21 cellular contexts compared by ENCODE assay signal in the genomic region with DNA sequence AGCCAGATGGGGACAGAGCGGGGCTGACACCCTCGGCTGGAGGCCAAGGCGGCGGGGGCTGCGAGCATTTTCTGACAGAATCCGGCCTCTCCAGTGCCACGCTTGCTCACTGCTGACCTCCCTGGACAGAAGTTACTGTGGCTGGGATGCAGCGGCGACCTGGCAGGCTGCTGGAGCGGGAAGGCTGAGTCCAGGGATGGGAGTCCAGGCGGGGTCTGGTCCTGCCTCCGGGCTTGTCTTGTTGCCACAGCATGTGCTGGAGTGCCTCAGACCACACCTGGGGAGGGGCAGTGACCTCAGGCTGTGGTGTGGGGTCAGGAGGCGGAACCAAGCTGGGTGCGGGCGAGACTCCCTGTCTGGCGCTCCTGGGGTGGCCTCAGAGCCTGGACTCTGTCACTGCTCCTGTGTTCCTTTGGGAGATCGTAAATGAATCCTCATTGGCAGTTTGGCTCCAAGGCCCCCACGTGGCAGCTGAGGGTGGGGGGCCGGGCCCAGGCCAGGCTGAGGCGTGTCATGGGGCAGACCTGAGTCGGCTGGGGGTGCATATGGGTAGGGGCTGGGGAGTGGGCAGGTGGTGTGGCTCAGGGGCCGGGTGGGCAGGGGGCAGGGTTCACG. TPM values are rescaled to one million over a fixed set of nuclear protein-coding genes. Genes with fewer than 3 reads are reported as not detected.
DNase-seq lines count a peak whose midpoint lies in the region; ATAC-seq, FAIRE-seq and TF ChIP-seq lines count a peak whose summit lies in the region.
"Had no signal": no experiment of that assay in that cellular context is flagged by ENCODE, and none has a peak within 500 bp of the region (broad histone marks: within the 10 kb centered on the region; RNA-seq: fewer than 3 reads in every experiment).

No MANE protein-coding gene starts in this region.

- TF ChIP-seq EP300 in sigmoid colon (IDR thresholded peaks at IDR 0.05) = no peak

- H3K4me1 ChIP-seq in SJCRH30 = peaks cover 12% of the 10 kb centered on the region
- peaks cover 5 to 16% of the 10 kb centered on the region in 2 donors for H3K4me1 ChIP-seq in kidney (ENCODE audit: control insufficient read depth in 1 of 2, insufficient read depth in 1 of 2, low read depth in 1 of 2, low read length in 2 of 2)
- H3K4me1 ChIP-seq in sigmoid colon = peaks cover 0 to 74% (median 71%) of the 10 kb centered on the region in 4 donors

- H3K36me3 ChIP-seq in SJCRH30 = no peaks in the 10 kb centered on the region
- H3K36me3 ChIP-seq in kidney (ENCODE audit: control insufficient read depth in 1 of 2, insufficient read depth in 2 of 2, low read length in 2 of 2) = peaks cover 0 to 2% of the 10 kb centered on the region in 2 donors
- peaks cover 0 to 8% (median 0%) of the 10 kb centered on the region in 4 donors for H3K36me3 ChIP-seq in sigmoid colon
- H3K36me3 ChIP-seq: BLaER1 had no signal

- DNase-seq in CMK (ENCODE audit: low read depth) = peak; percentile 29
- DNase-seq in SJCRH30 = peak; percentile 43 to 50
- DNase-seq in kidney = peak; percentile 85
- DNase-seq in sigmoid colon = peak; percentile 82
- no peak for DNase-seq in immature natural killer cell
- DNase-seq in NCI-H345 (lab: John Stamatoyannopoulos, UW) = no peak
- DNase-seq in foreskin melanocyte = no peak
- DNase-seq: activated CD4-positive, alpha-beta T cell treated with anti-CD3 and anti-CD28 coated beads, Interleukin-2, amount 50 U/mL, for 4 hours; amniotic stem cell; caudate nucleus; NCI-H1048; NCI-H2029 treated with DMSO at 0.1 percent for 48 hours; NCI-H446 treated with DMSO at 0.1 percent for 48 hours; stimulated activated CD4-positive, alpha-beta T cell treated with anti-CD3 and anti-CD28 coated beads, Interleukin-2, amount 100 ng/mL, for 24 hours; stimulated activated naive CD8-positive, alpha-beta T cell treated with anti-CD3 and anti-CD28 coated beads, Interleukin-15, amount 100 ng/mL, for 72 hours had no signal

- H3K27me3 ChIP-seq in SJCRH30 (no peaks in the 10 kb centered on the region), sigmoid colon (no peaks in the 10 kb centered on the region)

- H3K4me1 Mint-ChIP-seq in immature natural killer cell = peaks cover 0 to 12% of the 10 kb centered on the region in 2 donors

- H3K9me3 Mint-ChIP-seq in immature natural killer cell = no peaks in the 10 kb centered on the region
- H3K9me3 Mint-ChIP-seq: stimulated activated naive CD8-positive, alpha-beta T cell treated with anti-CD3 and anti-CD28 coated beads, Interleukin-15, amount 100 ng/mL, for 72 hours; T-helper 1 cell treated with Interleukin-12 subunit alpha and Interleukin-12 subunit beta and Interleukin-4 antibody, amounts not matched to agents 30 μg/mL and 1 μg/mL, for 36 hours had no signal

- intact Hi-C loops in kidney (cut with DNase I) (no loop called here), sigmoid colon (cut with DNase I) (loop anchor here (5.0 kb wide), 2 partner anchors 73 to 207 kb away; a partner anchor contains a TSS)

- no peak for FAIRE-seq in kidney (lab: Jason Lieb, UNC)
- FAIRE-seq: A549 had no signal

- H3K9me3 ChIP-seq in SJCRH30 (replicated peaks) (no peaks in the 10 kb centered on the region), kidney (ENCODE audit: control insufficient read depth in 1 of 2, low read length in 2 of 2) (no peaks in the 10 kb centered on the region), sigmoid colon (no peaks in the 10 kb centered on the region)
- H3K9me3 ChIP-seq: A549, esophagus muscularis mucosa had no signal

- TF ChIP-seq CTCF in kidney (IDR thresholded peaks at IDR 0.05; ENCODE audit: borderline replicate concordance, extremely low read depth, insufficient read depth) (no peak), sigmoid colon (IDR thresholded peaks at IDR 0.05) (no peak)

- H3K36me3 Mint-ChIP-seq in immature natural killer cell = no peaks in the 10 kb centered on the region

- 71 to 86% methylated on average over 23 of the region's 23 CpGs for WGBS in sigmoid colon, 2 donors

- H3K4me3 ChIP-seq in SJCRH30 (peak overlapping the region; percentile 46), kidney (ENCODE audit: low read length in 2 of 2) (no peak overlapping the region), sigmoid colon (peak overlapping the region in 3 of 4 donors; percentile 29 to 41 (median 30))
- H3K4me3 ChIP-seq: A549, BLaER1, esophagus muscularis mucosa had no signal

- H3K27me3 Mint-ChIP-seq in immature natural killer cell (ENCODE audit: low read depth in 3 of 3) = peaks cover 1 to 8% (median 3%) of the 10 kb centered on the region in 3 donors

- H3K4me3 Mint-ChIP-seq in immature natural killer cell = no peak overlapping the region
- H3K4me3 Mint-ChIP-seq: stimulated activated naive CD8-positive, alpha-beta T cell treated with anti-CD3 and anti-CD28 coated beads, Interleukin-15, amount 100 ng/mL, for 72 hours; T-helper 1 cell treated with Interleukin-12 subunit alpha and Interleukin-12 subunit beta and Interleukin-4 antibody, amounts not matched to agents 30 μg/mL and 1 μg/mL, for 36 hours had no signal

- no peak for ATAC-seq in HG03520 (IDR thresholded peaks at IDR 0.05; ENCODE audit: unreplicated experiment)
- ATAC-seq: A549 had no signal

- no peak overlapping the region; the same call in 1 of the 2 replicates for H3K27ac ChIP-seq in SJCRH30
- no peak overlapping the region for H3K27ac ChIP-seq in kidney (ENCODE audit: low read depth in 2 of 2, low read length in 2 of 2)
- H3K27ac ChIP-seq in sigmoid colon = peak overlapping the region in 3 of 4 donors; percentile 90 to 94 (median 91)
- H3K27ac ChIP-seq: A549, BLaER1, KMS-11 had no signal

- no peak for TF ChIP-seq POLR2A in sigmoid colon (IDR thresholded peaks at IDR 0.05)

- H3K9ac ChIP-seq in kidney (ENCODE audit: low read length in 2 of 2) = no peak overlapping the region
- H3K9ac ChIP-seq: KMS-11 had no signal

- no peak overlapping the region for H3K27ac Mint-ChIP-seq in immature natural killer cell
- H3K27ac Mint-ChIP-seq: stimulated activated naive CD8-positive, alpha-beta T cell treated with anti-CD3 and anti-CD28 coated beads, Interleukin-15, amount 100 ng/mL, for 72 hours; T-helper 1 cell treated with Interleukin-12 subunit alpha and Interleukin-12 subunit beta and Interleukin-4 antibody, amounts not matched to agents 30 μg/mL and 1 μg/mL, for 36 hours had no signal

RNA-seq across cellular contexts. Expression of a gene that starts 5.5 kb away (rescaled TPM):
- total RNA-seq in SJCRH30 (2014; rRNA removed; shearing (Covaris generic)) = 6.6 and 7.3 TPM in 2 replicates
- total RNA-seq in kidney = 28.8 TPM
- 22.9 TPM for polyA plus RNA-seq in kidney (ENCODE audit: insufficient read depth, low read depth, low replicate concordance)
- total RNA-seq in sigmoid colon = 100 to 1,000 TPM in 1 of 4 donors, 10 to 100 TPM in 3; 46.6 to 112 (median 81.0) TPM
- 10 to 100 TPM in 1 of 3 donors, 1 to 10 TPM in 2; 6.2 to 12.7 (median 8.4) TPM for polyA plus RNA-seq in sigmoid colon
- polyA plus RNA-seq in immature natural killer cell = 10 to 100 TPM; 15.2 to 21.4 (median 17.2) TPM

RNA-seq across cellular contexts. Expression of a gene that starts 55.7 kb away (rescaled TPM):
- total RNA-seq in SJCRH30 (2014; rRNA removed; shearing (Covaris generic)) = 132 and 171 TPM in 2 replicates
- total RNA-seq in kidney (151 TPM), sigmoid colon (100 to 1,000 TPM; 125 to 266 (median 178) TPM)
- polyA plus RNA-seq in kidney (ENCODE audit: insufficient read depth, low read depth, low replicate concordance) (119 TPM), sigmoid colon (100 to 1,000 TPM in 1 of 3 donors, 10 to 100 TPM in 2; 77.7 to 135 (median 79.3) TPM), immature natural killer cell (100 to 1,000 TPM; 104 to 146 (median 105) TPM)

Comparison
In these comparisons a context has a peak if more than half of its experiments do, and no peak if none do; other contexts are left out.
1. DNase-seq: peak in CMK (single experiment), SJCRH30 (2 of 2), kidney (single experiment) and sigmoid colon (single experiment); none in immature natural killer cell (0 of 3), NCI-H345 (single experiment) and foreskin melanocyte (single experiment).
2. H3K27ac ChIP-seq: peak in sigmoid colon (3 of 4); none in SJCRH30 (single experiment) and kidney (0 of 2).
3. H3K4me3 ChIP-seq: peak in SJCRH30 (single experiment) and sigmoid colon (3 of 4); none in kidney (0 of 2).